Comparison of ENCODE assay signal across 1 cellular context in genomic region chr19:50741179-50741933, GRCh38.
TF ChIP-seq lines count a peak whose summit lies in the region.

No MANE protein-coding gene starts in this region.

TF ChIP-seq in K562, 482 proteins besides CTCF, POLR2A, EP300 and RAD21 (continued from another document and continues in another):
- TF ChIP-seq ATF2 (CRISPR knock-in tag; IDR thresholded peaks at IDR 0.05) (no peak), NFATC3 (IDR thresholded peaks at IDR 0.05) (peak; percentile 26; the same call in 1 of the 2 replicates), ZBTB34 (CRISPR knock-in tag; IDR thresholded peaks at IDR 0.05) (no peak), ZEB2 (IDR thresholded peaks at IDR 0.05) (no peak), PML (IDR thresholded peaks at IDR 0.05; ENCODE audit: low read length) (no peak; the same call in 1 of the 2 replicates), ATF7 (IDR thresholded peaks at IDR 0.05) (no peak), SLC30A9 (CRISPR knock-in tag; IDR thresholded peaks at IDR 0.05) (no peak), LARP7 (IDR thresholded peaks at IDR 0.05) (0 out of 2 replicates have a peak, but pooled peaks have one; percentile 37), TSC22D4 (tag; IDR thresholded peaks at IDR 0.05) (no peak), ZC3H8 (IDR thresholded peaks at IDR 0.05) (no peak), ZNF395 (CRISPR knock-in tag; IDR thresholded peaks at IDR 0.05) (no peak), SFPQ (IDR thresholded peaks at IDR 0.05; ENCODE audit: low read depth, low read length) (no peak), ZNF436 (CRISPR knock-in tag; IDR thresholded peaks at IDR 0.05) (no peak), ZNF24 (IDR thresholded peaks at IDR 0.05) (no peak), NBN (IDR thresholded peaks at IDR 0.05; ENCODE audit: low read depth) (no peak), BHLHE40 (IDR thresholded peaks at IDR 0.05; ENCODE audit: low read length) (no peak; the same call in 1 of the 2 replicates), MEF2A (IDR thresholded peaks at IDR 0.05; ENCODE audit: control insufficient read depth, low read depth, low read length) (no peak), YBX1 (IDR thresholded peaks at IDR 0.05) (no peak), SIX5 (IDR thresholded peaks at IDR 0.05; ENCODE audit: borderline replicate concordance in 1 of 2, insufficient read depth in 1 of 2, low read depth in 1 of 2, low read length in 2 of 2) (no peak), NCOA6 (IDR thresholded peaks at IDR 0.05) (no peak), ERF (CRISPR knock-in tag; IDR thresholded peaks at IDR 0.05) (no peak), MITF (IDR thresholded peaks at IDR 0.05) (no peak), U2AF1 (optimal IDR thresholded peaks at IDR 0.05; ENCODE audit: low read depth, low read length) (no peak), ARHGAP35 (IDR thresholded peaks at IDR 0.05; ENCODE audit: partially characterized antibody) (no peak), ZKSCAN8 (CRISPR knock-in tag; IDR thresholded peaks at IDR 0.05) (no peak; the same call in 1 of the 2 replicates), RFX7 (CRISPR knock-in tag; IDR thresholded peaks at IDR 0.05) (no peak), POLR3G (IDR thresholded peaks at IDR 0.05; ENCODE audit: extremely low read depth, insufficient read length, insufficient replicate concordance) (no peak), MXD1 (CRISPR knock-in tag; IDR thresholded peaks at IDR 0.05; ENCODE audit: borderline replicate concordance, poor library complexity, severe bottlenecking) (no peak), ZBTB2 (IDR thresholded peaks at IDR 0.05) (no peak; the same call in 1 of the 2 replicates), TOE1 (IDR thresholded peaks at IDR 0.05; ENCODE audit: borderline replicate concordance) (no peak), TOE1 (CRISPR knock-in tag; IDR thresholded peaks at IDR 0.05; ENCODE audit: borderline replicate concordance, low read depth) (no peak), TEAD2 (tag; IDR thresholded peaks at IDR 0.05) (no peak), KLF16 (IDR thresholded peaks at IDR 0.05) (peak; percentile 37; the same call in 1 of the 2 replicates), ZNF384 (IDR thresholded peaks at IDR 0.05; ENCODE audit: low read depth, low read length) (no peak), CBX1 (IDR thresholded peaks at IDR 0.05; ENCODE audit: low read depth) (no peak), NFRKB (IDR thresholded peaks at IDR 0.05; ENCODE audit: low read depth) (peak; percentile 72; the same call in 1 of the 2 replicates), ZNF717 (CRISPR knock-in tag; IDR thresholded peaks at IDR 0.05) (no peak), CREM (IDR thresholded peaks at IDR 0.05; ENCODE audit: low read depth) (no peak; the same call in 1 of the 2 replicates), SMAD4 (CRISPR knock-in tag; conservative IDR thresholded peaks at IDR 0.05) (0 out of 2 replicates have a peak, but pooled peaks have one; percentile 22), ZNF507 (tag; conservative IDR thresholded peaks at IDR 0.05) (no peak), SNRNP70 (optimal IDR thresholded peaks at IDR 0.05; ENCODE audit: low read depth, low read length) (no peak), ZNF41 (CRISPR knock-in tag; conservative IDR thresholded peaks at IDR 0.05) (no peak), JUND (IDR thresholded peaks at IDR 0.05; ENCODE audit: borderline replicate concordance, low read depth, low read length) (peak; percentile 58), JUND (tag; IDR thresholded peaks at IDR 0.05; ENCODE audit: borderline replicate concordance, low read depth, low read length) (no peak; the same call in 2 of the 3 replicates), ZNF57 (CRISPR knock-in tag; IDR thresholded peaks at IDR 0.05) (no peak), EGR1 (conservative IDR thresholded peaks at IDR 0.05) (no peak), RBM25 (IDR thresholded peaks at IDR 0.05; ENCODE audit: low read depth, low read length, severe bottlenecking) (no peak), GATA2 (CRISPR knock-in tag; IDR thresholded peaks at IDR 0.05) (peak; percentile 40; the same call in 1 of the 2 replicates)
- TF ChIP-seq, protein P1, sequence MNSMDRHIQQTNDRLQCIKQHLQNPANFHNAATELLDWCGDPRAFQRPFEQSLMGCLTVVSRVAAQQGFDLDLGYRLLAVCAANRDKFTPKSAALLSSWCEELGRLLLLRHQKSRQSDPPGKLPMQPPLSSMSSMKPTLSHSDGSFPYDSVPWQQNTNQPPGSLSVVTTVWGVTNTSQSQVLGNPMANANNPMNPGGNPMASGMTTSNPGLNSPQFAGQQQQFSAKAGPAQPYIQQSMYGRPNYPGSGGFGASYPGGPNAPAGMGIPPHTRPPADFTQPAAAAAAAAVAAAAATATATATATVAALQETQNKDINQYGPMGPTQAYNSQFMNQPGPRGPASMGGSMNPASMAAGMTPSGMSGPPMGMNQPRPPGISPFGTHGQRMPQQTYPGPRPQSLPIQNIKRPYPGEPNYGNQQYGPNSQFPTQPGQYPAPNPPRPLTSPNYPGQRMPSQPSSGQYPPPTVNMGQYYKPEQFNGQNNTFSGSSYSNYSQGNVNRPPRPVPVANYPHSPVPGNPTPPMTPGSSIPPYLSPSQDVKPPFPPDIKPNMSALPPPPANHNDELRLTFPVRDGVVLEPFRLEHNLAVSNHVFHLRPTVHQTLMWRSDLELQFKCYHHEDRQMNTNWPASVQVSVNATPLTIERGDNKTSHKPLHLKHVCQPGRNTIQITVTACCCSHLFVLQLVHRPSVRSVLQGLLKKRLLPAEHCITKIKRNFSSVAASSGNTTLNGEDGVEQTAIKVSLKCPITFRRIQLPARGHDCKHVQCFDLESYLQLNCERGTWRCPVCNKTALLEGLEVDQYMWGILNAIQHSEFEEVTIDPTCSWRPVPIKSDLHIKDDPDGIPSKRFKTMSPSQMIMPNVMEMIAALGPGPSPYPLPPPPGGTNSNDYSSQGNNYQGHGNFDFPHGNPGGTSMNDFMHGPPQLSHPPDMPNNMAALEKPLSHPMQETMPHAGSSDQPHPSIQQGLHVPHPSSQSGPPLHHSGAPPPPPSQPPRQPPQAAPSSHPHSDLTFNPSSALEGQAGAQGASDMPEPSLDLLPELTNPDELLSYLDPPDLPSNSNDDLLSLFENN (IDR thresholded peaks at IDR 0.05; ENCODE audit: low read depth in 2 of 2, low read length in 2 of 2): peak in 1 of 2 experiments; percentile 50; a peak in 1 of 4 replicates
- TF ChIP-seq, protein P2, sequence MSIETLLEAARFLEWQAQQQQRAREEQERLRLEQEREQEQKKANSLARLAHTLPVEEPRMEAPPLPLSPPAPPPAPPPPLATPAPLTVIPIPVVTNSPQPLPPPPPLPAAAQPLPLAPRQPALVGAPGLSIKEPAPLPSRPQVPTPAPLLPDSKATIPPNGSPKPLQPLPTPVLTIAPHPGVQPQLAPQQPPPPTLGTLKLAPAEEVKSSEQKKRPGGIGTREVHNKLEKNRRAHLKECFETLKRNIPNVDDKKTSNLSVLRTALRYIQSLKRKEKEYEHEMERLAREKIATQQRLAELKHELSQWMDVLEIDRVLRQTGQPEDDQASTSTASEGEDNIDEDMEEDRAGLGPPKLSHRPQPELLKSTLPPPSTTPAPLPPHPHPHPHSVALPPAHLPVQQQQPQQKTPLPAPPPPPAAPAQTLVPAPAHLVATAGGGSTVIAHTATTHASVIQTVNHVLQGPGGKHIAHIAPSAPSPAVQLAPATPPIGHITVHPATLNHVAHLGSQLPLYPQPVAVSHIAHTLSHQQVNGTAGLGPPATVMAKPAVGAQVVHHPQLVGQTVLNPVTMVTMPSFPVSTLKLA (conservative IDR thresholded peaks at IDR 0.05): 0 out of 4 replicates have a peak, but pooled peaks of 1 of the 2 experiments have one; percentile 34
- TF ChIP-seq, protein P3, sequence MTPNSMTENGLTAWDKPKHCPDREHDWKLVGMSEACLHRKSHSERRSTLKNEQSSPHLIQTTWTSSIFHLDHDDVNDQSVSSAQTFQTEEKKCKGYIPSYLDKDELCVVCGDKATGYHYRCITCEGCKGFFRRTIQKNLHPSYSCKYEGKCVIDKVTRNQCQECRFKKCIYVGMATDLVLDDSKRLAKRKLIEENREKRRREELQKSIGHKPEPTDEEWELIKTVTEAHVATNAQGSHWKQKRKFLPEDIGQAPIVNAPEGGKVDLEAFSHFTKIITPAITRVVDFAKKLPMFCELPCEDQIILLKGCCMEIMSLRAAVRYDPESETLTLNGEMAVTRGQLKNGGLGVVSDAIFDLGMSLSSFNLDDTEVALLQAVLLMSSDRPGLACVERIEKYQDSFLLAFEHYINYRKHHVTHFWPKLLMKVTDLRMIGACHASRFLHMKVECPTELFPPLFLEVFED (CRISPR knock-in tag; conservative IDR thresholded peaks at IDR 0.05): peak; percentile 58; the same call in 1 of the 2 replicates
- TF ChIP-seq, protein P4, sequence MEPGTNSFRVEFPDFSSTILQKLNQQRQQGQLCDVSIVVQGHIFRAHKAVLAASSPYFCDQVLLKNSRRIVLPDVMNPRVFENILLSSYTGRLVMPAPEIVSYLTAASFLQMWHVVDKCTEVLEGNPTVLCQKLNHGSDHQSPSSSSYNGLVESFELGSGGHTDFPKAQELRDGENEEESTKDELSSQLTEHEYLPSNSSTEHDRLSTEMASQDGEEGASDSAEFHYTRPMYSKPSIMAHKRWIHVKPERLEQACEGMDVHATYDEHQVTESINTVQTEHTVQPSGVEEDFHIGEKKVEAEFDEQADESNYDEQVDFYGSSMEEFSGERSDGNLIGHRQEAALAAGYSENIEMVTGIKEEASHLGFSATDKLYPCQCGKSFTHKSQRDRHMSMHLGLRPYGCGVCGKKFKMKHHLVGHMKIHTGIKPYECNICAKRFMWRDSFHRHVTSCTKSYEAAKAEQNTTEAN (CRISPR knock-in tag; IDR thresholded peaks at IDR 0.05): no peak
